26 cellular contexts compared by ENCODE assay signal in the genomic region with DNA sequence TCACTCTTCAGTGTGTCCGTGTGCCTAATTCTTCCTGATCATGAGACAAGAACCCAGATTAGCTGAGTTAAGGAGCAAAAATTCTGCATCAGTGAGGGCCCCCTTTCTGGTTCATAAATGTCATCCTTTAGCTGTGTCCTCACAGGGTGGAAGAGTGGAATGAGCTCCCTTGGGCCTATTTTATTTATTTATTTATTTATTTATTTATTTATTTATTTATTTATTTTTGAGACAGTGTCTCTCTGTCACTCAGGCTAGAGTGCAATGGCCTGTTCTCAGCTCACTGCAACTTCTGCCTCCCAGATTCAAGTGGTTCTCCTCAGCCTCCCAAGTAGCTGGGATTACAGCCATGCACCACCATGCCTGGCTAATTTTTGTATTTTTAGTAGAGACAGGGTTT.
"Had no signal": no experiment of that assay in that cellular context is flagged by ENCODE, and none has a peak within 500 bp of the region (broad histone marks: within the 10 kb centered on the region; RNA-seq: fewer than 3 reads in every experiment).

No MANE protein-coding gene starts in this region.

- H3K27me3 ChIP-seq: left lung, ovary, right atrium auricular region, right lobe of liver, tibial nerve, upper lobe of left lung, vagina had no signal

- DNase-seq: hypothalamus; immature natural killer cell; kidney; left colon; left lung; lower lobe of right lung; midbrain; mucosa of descending colon; naive thymus-derived CD4-positive, alpha-beta T cell; ovary; right lobe of liver; stimulated activated CD4-positive, alpha-beta T cell treated with anti-CD3 and anti-CD28 coated beads, Interleukin-1b, Interleukin-23, amount 100 ng/mL, for 48 hours; stimulated activated CD4-positive, alpha-beta T cell treated with anti-CD3 and anti-CD28 coated beads, Interleukin-2, amount 100 ng/mL, for 48 hours; stimulated activated CD4-positive, alpha-beta T cell treated with anti-CD3 and anti-CD28 coated beads, Interleukin-4, amount 100 ng/mL, for 4 hours; stimulated activated CD8-positive, alpha-beta memory T cell treated with anti-CD3 and anti-CD28 coated beads, Interleukin-4, amount 100 ng/mL, for 48 hours; stimulated activated naive CD4-positive, alpha-beta T cell treated with Interleukin-2 at 50 U/mL for 16 hours; stimulated activated naive CD8-positive, alpha-beta T cell treated with anti-CD3 and anti-CD28 coated beads, Interleukin-15, amount 100 ng/mL, for 72 hours; substantia nigra; upper lobe of left lung had no signal

- H3K9me3 ChIP-seq: lower lobe of right lung, mucosa of descending colon, right lobe of liver, vagina had no signal

- H3K4me2 ChIP-seq: smooth muscle cell had no signal

- H3K4me1 Mint-ChIP-seq: immature natural killer cell; naive thymus-derived CD4-positive, alpha-beta T cell; stimulated activated memory B cell treated with anti-CD40 and anti-IgM and Interleukin-4, amounts not matched to agents 10 μg/mL and 1 μg/mL and 100 μg/mL, for 72 hours had no signal

- H3K36me3 ChIP-seq: ovary, right atrium auricular region had no signal

- H3K27me3 Mint-ChIP-seq: naive thymus-derived CD4-positive, alpha-beta T cell; natural killer cell treated with Interleukin-12 subunit alpha and Interleukin-12 subunit beta and Interleukin-15 and Interleukin-18, amount 100 ng/mL, for 72 hours; progenitor cell of endocrine pancreas; stimulated activated memory B cell treated with anti-CD40 and anti-IgM and Interleukin-4, amounts not matched to agents 10 μg/mL and 1 μg/mL and 100 μg/mL, for 72 hours; stimulated activated naive CD8-positive, alpha-beta T cell treated with anti-CD3 and anti-CD28 coated beads, Interleukin-15, amount 100 ng/mL, for 72 hours had no signal

- H3K27ac ChIP-seq: left lung, lower lobe of right lung, ovary, right atrium auricular region, right lobe of liver, tibial nerve, upper lobe of left lung, vagina had no signal

- H3K4me3 ChIP-seq: left lung, lower lobe of right lung, mucosa of descending colon, ovary, right atrium auricular region, right lobe of liver, smooth muscle cell, tibial nerve, upper lobe of left lung, vagina had no signal

- H3K9me3 Mint-ChIP-seq: immature natural killer cell; natural killer cell treated with Interleukin-12 subunit alpha and Interleukin-12 subunit beta and Interleukin-15 and Interleukin-18, amount 100 ng/mL, for 72 hours had no signal

- ATAC-seq: left colon; left lung; lower lobe of right lung; mucosa of descending colon; naive thymus-derived CD4-positive, alpha-beta T cell; natural killer cell treated with Interleukin-12 subunit alpha and Interleukin-12 subunit beta and Interleukin-15 and Interleukin-18, amount 100 ng/mL, for 72 hours; right lobe of liver; stimulated activated memory B cell treated with anti-CD40 and anti-IgM and Interleukin-4, amounts not matched to agents 10 μg/mL and 1 μg/mL and 100 μg/mL, for 72 hours; stimulated activated naive CD8-positive, alpha-beta T cell treated with anti-CD3 and anti-CD28 coated beads, Interleukin-15, amount 100 ng/mL, for 72 hours had no signal

- H3K4me3 Mint-ChIP-seq: immature natural killer cell; naive thymus-derived CD4-positive, alpha-beta T cell; natural killer cell treated with Interleukin-12 subunit alpha and Interleukin-12 subunit beta and Interleukin-15 and Interleukin-18, amount 100 ng/mL, for 72 hours; stimulated activated memory B cell treated with anti-CD40 and anti-IgM and Interleukin-4, amounts not matched to agents 10 μg/mL and 1 μg/mL and 100 μg/mL, for 72 hours; stimulated activated naive CD8-positive, alpha-beta T cell treated with anti-CD3 and anti-CD28 coated beads, Interleukin-15, amount 100 ng/mL, for 72 hours had no signal

- H3K27ac Mint-ChIP-seq: immature natural killer cell; naive thymus-derived CD4-positive, alpha-beta T cell; natural killer cell treated with Interleukin-12 subunit alpha and Interleukin-12 subunit beta and Interleukin-15 and Interleukin-18, amount 100 ng/mL, for 72 hours; progenitor cell of endocrine pancreas; stimulated activated memory B cell treated with anti-CD40 and anti-IgM and Interleukin-4, amounts not matched to agents 10 μg/mL and 1 μg/mL and 100 μg/mL, for 72 hours had no signal

- H3K4me1 ChIP-seq: left lung, lower lobe of right lung, right lobe of liver, tibial nerve, upper lobe of left lung, vagina had no signal
